Comparison of ENCODE assay signal across 8 cellular contexts in genomic region chr2:113324684-113325160, GRCh38. TPM values are rescaled to one million over a fixed set of nuclear protein-coding genes. Genes with fewer than 3 reads are reported as not detected.
DNase-seq lines count a peak whose midpoint lies in the region; ATAC-seq and TF ChIP-seq lines count a peak whose summit lies in the region.

No MANE protein-coding gene starts in this region.

- H3K27ac ChIP-seq in esophagus squamous epithelium, result peak overlapping the region; percentile 40 to 84 (median 75)
- no peak overlapping the region for H3K27ac ChIP-seq in stomach smooth muscle (ENCODE audit: low read length)

- H3K36me3 ChIP-seq in esophagus squamous epithelium (no peaks in the 10 kb centered on the region), stomach smooth muscle (ENCODE audit: control insufficient read depth in 2 of 2, insufficient read depth in 2 of 2, low read length in 2 of 2) (no peaks in the 10 kb centered on the region)

- H3K9me3 ChIP-seq in esophagus squamous epithelium (no peaks in the 10 kb centered on the region), stomach smooth muscle (ENCODE audit: control insufficient read depth in 2 of 2, low read length in 2 of 2) (no peaks in the 10 kb centered on the region)

- peaks cover 0 to 15% (median 2%) of the 10 kb centered on the region in 5 donors for H3K27me3 Mint-ChIP-seq in naive thymus-derived CD8-positive, alpha-beta T cell

- H3K9ac ChIP-seq in stomach smooth muscle (ENCODE audit: low read length in 2 of 2), result peak overlapping the region; percentile 6 to 29

- H3K4me1 ChIP-seq in esophagus squamous epithelium (peaks cover 3 to 40% (median 11%) of the 10 kb centered on the region in 3 donors), stomach smooth muscle (ENCODE audit: control insufficient read depth, insufficient read depth, low read length) (peaks cover 8% of the 10 kb centered on the region)

- intact Hi-C loops in esophagus squamous epithelium (cut with DNase I), result no loop called here

- H3K27me3 ChIP-seq in esophagus squamous epithelium (no peaks in the 10 kb centered on the region), stomach smooth muscle (ENCODE audit: control insufficient read depth in 1 of 2, insufficient read depth in 2 of 2, low read length in 2 of 2) (no peaks in the 10 kb centered on the region)

- H3K4me3 ChIP-seq in AG04449 (ENCODE audit: low read depth, low read length) (peak overlapping the region; percentile 51), esophagus squamous epithelium (peak overlapping the region; percentile 34 to 63 (median 51)), stomach smooth muscle (ENCODE audit: low read length in 2 of 2) (peak overlapping the region; percentile 66 to 70)

- CTCF ChIA-PET in AG04449 (lab: Yijun Ruan, JAX), result no interaction called here

- H3K36me3 Mint-ChIP-seq in naive thymus-derived CD8-positive, alpha-beta T cell, result no peaks in the 10 kb centered on the region

- H3K4me1 Mint-ChIP-seq in naive thymus-derived CD8-positive, alpha-beta T cell, result peaks cover 11 to 14% (median 13%) of the 10 kb centered on the region in 4 donors

- WGBS in esophagus squamous epithelium, 2 donors, result 1% methylated on average over 17 to 20 of the region's 27 CpGs

- peak overlapping the region; percentile 68 to 90 (median 78) for H3K4me3 Mint-ChIP-seq in naive thymus-derived CD8-positive, alpha-beta T cell

- no peak for TF ChIP-seq CTCF in AG04449 (IDR thresholded peaks at IDR 0.05; ENCODE audit: insufficient read depth, low read length, missing control alignments)
- no peak for TF ChIP-seq CTCF in esophagus squamous epithelium (IDR thresholded peaks at IDR 0.05)

- peak; percentile 79 to 89 for ATAC-seq in naive thymus-derived CD8-positive, alpha-beta T cell
- no peak for ATAC-seq in GM19452 (IDR thresholded peaks at IDR 0.05; ENCODE audit: unreplicated experiment)

- no peak for DNase-seq in AG04449 (ENCODE audit: low read depth, low spot score)
- DNase-seq in HCEC 1CT, result peak; percentile 82
- DNase-seq in NCI-H748 treated with DMSO at 0.1 percent for 48 hours (lab: John Stamatoyannopoulos, UW), result peak; percentile 48
- peak; percentile 48 for DNase-seq in activated CD8-positive, alpha-beta memory T cell treated with anti-CD3 and anti-CD28 coated beads, Interleukin-2, amount 50 U/mL, for 4 hours
- DNase-seq in esophagus squamous epithelium (lab: John Stamatoyannopoulos, UW), result no peak
- peak in 8 of 10 donors; percentile 2 to 48 (median 28) for DNase-seq in naive thymus-derived CD8-positive, alpha-beta T cell

- peak overlapping the region in 4 of 10 donors; percentile 7 to 64 (median 32) for H3K27ac Mint-ChIP-seq in naive thymus-derived CD8-positive, alpha-beta T cell

- H3K9me3 Mint-ChIP-seq in naive thymus-derived CD8-positive, alpha-beta T cell, result no peaks in the 10 kb centered on the region

- no peak for TF ChIP-seq POLR2A in esophagus squamous epithelium (IDR thresholded peaks at IDR 0.05)

- POLR2A ChIA-PET in AG04449 (lab: Yijun Ruan, JAX), result no interaction called here
- POLR2A ChIA-PET in naive thymus-derived CD8-positive, alpha-beta T cell (lab: Charles Lee), result no interaction called here

RNA-seq across cellular contexts. Expression of gene PAX8, which starts 46.0 kb away (rescaled TPM):
- total RNA-seq in esophagus squamous epithelium, result 1 to 10 TPM in 3 of 4 donors, under 1 TPM in 1; 0.32 to 7.6 (median 2.7) TPM
- total RNA-seq in naive thymus-derived CD8-positive, alpha-beta T cell, result 1 to 10 TPM in 1 of 2 experiments, under 1 TPM in 1; 0.82 to 1.6 TPM
- under 1 TPM; 0.52 to 0.73 (median 0.68) TPM for polyA plus RNA-seq in naive thymus-derived CD8-positive, alpha-beta T cell

Comparison
In these comparisons a context has a peak if more than half of its experiments do, and no peak if none do; other contexts are left out.
1. DNase-seq: peak in HCEC 1CT (single experiment), NCI-H748 treated with DMSO at 0.1 percent for 48 hours (single experiment), activated CD8-positive, alpha-beta memory T cell treated with anti-CD3 and anti-CD28 coated beads, Interleukin-2, amount 50 U/mL, for 4 hours (single experiment) and naive thymus-derived CD8-positive, alpha-beta T cell (8 of 10); none in AG04449 (single experiment) and esophagus squamous epithelium (single experiment).
2. Peak in every context shown above with its lines, with median percentiles within 50 percentile points of each other: H3K4me3 ChIP-seq.